ENCODE assay signal across 1 cellular context in the genomic region with DNA sequence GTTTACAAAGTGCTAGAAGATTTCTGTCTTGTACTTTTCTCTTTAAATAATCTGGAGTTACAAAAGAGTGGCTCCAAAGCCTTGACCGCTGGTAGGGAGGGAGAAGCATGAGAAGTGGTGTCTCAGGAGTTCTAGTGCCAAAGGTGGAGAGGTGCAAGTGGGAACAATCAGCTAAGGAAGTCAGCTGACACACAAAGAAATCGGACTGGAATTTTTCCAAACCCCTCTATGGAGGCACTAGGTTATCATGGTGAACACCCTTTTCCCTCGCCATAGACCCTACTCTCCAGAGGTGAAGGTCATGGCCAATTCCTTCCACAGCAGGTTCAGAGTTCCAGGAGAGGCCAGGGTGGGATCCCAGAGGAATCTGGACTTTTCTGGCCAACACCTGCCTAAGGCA.
TF ChIP-seq lines count a peak whose summit lies in the region.

No MANE protein-coding gene starts in this region.

TF ChIP-seq in GM12878, 131 proteins besides CTCF, POLR2A, EP300 and RAD21 (continued from another document):
- TF ChIP-seq, protein P1, sequence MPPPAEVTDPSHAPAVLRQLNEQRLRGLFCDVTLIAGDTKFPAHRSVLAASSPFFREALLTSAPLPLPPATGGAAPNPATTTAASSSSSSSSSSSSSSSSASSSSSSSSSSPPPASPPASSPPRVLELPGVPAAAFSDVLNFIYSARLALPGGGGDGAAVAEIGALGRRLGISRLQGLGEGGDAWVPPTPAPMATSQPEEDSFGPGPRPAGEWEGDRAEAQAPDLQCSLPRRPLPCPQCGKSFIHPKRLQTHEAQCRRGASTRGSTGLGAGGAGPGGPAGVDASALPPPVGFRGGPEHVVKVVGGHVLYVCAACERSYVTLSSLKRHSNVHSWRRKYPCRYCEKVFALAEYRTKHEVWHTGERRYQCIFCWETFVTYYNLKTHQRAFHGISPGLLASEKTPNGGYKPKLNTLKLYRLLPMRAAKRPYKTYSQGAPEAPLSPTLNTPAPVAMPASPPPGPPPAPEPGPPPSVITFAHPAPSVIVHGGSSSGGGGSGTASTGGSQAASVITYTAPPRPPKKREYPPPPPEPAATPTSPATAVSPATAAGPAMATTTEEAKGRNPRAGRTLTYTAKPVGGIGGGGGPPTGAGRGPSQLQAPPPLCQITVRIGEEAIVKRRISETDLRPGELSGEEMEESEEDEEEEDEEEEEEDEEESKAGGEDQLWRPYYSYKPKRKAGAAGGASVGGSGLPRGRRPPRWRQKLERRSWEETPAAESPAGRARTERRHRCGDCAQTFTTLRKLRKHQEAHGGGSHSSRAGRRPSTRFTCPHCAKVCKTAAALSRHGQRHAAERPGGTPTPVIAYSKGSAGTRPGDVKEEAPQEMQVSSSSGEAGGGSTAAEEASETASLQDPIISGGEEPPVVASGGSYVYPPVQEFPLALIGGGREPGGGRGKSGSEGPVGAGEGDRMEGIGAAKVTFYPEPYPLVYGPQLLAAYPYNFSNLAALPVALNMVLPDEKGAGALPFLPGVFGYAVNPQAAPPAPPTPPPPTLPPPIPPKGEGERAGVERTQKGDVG (CRISPR knock-in tag; IDR thresholded peaks at IDR 0.05), result no peak
- TF ChIP-seq CREM (IDR thresholded peaks at IDR 0.05; ENCODE audit: low read depth), result no peak
- no peak for TF ChIP-seq PAX8 (IDR thresholded peaks at IDR 0.05)
- TF ChIP-seq, protein P2, sequence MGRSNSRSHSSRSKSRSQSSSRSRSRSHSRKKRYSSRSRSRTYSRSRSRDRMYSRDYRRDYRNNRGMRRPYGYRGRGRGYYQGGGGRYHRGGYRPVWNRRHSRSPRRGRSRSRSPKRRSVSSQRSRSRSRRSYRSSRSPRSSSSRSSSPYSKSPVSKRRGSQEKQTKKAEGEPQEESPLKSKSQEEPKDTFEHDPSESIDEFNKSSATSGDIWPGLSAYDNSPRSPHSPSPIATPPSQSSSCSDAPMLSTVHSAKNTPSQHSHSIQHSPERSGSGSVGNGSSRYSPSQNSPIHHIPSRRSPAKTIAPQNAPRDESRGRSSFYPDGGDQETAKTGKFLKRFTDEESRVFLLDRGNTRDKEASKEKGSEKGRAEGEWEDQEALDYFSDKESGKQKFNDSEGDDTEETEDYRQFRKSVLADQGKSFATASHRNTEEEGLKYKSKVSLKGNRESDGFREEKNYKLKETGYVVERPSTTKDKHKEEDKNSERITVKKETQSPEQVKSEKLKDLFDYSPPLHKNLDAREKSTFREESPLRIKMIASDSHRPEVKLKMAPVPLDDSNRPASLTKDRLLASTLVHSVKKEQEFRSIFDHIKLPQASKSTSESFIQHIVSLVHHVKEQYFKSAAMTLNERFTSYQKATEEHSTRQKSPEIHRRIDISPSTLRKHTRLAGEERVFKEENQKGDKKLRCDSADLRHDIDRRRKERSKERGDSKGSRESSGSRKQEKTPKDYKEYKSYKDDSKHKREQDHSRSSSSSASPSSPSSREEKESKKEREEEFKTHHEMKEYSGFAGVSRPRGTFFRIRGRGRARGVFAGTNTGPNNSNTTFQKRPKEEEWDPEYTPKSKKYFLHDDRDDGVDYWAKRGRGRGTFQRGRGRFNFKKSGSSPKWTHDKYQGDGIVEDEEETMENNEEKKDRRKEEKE (IDR thresholded peaks at IDR 0.05), result no peak
- TF ChIP-seq TCF12 (IDR thresholded peaks at IDR 0.05; ENCODE audit: low read depth, low read length), result no peak
- no peak for TF ChIP-seq BACH1 (IDR thresholded peaks at IDR 0.05; ENCODE audit: borderline replicate concordance)
- TF ChIP-seq YY1 (IDR thresholded peaks at IDR 0.05; ENCODE audit: low read depth, low read length), result no peak
- TF ChIP-seq, protein P3, sequence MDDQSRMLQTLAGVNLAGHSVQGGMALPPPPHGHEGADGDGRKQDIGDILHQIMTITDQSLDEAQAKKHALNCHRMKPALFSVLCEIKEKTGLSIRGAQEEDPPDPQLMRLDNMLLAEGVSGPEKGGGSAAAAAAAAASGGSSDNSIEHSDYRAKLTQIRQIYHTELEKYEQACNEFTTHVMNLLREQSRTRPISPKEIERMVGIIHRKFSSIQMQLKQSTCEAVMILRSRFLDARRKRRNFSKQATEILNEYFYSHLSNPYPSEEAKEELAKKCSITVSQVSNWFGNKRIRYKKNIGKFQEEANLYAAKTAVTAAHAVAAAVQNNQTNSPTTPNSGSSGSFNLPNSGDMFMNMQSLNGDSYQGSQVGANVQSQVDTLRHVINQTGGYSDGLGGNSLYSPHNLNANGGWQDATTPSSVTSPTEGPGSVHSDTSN (IDR thresholded peaks at IDR 0.05; ENCODE audit: insufficient replicate concordance, low read depth, low read length), result no peak
- TF ChIP-seq NFIC (IDR thresholded peaks at IDR 0.05; ENCODE audit: low read depth, low read length), result no peak
- no peak for TF ChIP-seq GATAD2B (conservative IDR thresholded peaks at IDR 0.05; ENCODE audit: low read depth)
TF ChIP-seq in GM12878: peak in this region for 0.
